18 cellular contexts compared by ENCODE assay signal in the genomic region with DNA sequence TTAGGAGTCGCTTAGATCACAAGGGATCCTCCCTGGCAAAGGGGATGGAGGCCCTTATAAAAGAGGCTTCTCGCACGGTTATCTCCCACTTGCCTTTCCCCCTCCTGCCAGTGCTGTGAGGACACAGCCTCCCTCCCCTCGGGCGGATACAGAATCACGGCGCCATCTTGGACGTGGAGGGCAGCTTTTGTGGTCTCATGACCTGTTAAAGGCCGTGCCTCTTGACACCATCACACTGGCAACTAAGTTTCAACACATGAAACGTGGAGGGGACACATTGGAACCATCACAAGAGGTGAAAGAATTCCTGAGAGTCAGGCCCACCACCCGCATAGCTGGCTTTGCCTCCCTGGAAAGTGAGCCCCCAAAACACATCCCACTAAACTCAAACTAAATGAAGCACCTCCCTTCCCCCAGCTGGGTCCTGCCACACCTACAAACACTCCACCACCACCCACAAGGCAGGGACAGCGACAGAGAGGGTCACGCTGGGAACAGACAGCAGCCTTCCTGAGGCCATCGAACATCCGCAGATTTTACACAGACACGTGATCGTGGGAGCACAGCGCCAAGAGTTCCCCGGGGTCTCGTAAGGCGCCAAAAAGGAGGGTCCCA.
"Had no signal": no experiment of that assay in that cellular context is flagged by ENCODE, and none has a peak within 500 bp of the region (broad histone marks: within the 10 kb centered on the region; RNA-seq: fewer than 3 reads in every experiment).

No MANE protein-coding gene starts in this region.

- H3K9me3 ChIP-seq: colonic mucosa, heart left ventricle, uterus had no signal

- H3K36me3 ChIP-seq: brain microvascular endothelial cell, colonic mucosa, heart left ventricle, tibial nerve, uterus had no signal

- H3K9me3 Mint-ChIP-seq: mesothelial cell of epicardium; natural killer cell treated with Interleukin-12 subunit alpha and Interleukin-12 subunit beta and Interleukin-15 and Interleukin-18, amount 100 ng/mL, for 72 hours had no signal

- H3K27ac Mint-ChIP-seq: activated T-helper 17 cell treated with anti-CD3 and anti-CD28 coated beads, Interleukin-2, amount 50 U/mL, for 72 hours; mesothelial cell of epicardium; natural killer cell treated with Interleukin-12 subunit alpha and Interleukin-12 subunit beta and Interleukin-15 and Interleukin-18, amount 100 ng/mL, for 72 hours had no signal

- H3K4me1 Mint-ChIP-seq: activated T-helper 17 cell treated with anti-CD3 and anti-CD28 coated beads, Interleukin-2, amount 50 U/mL, for 72 hours; central memory CD8-positive, alpha-beta T cell; mesothelial cell of epicardium had no signal

- ATAC-seq: activated T-helper 17 cell treated with anti-CD3 and anti-CD28 coated beads, Interleukin-2, amount 50 U/mL, for 72 hours; heart left ventricle; natural killer cell treated with Interleukin-12 subunit alpha and Interleukin-12 subunit beta and Interleukin-15 and Interleukin-18, amount 100 ng/mL, for 72 hours; stimulated activated naive CD8-positive, alpha-beta T cell treated with anti-CD3 and anti-CD28 coated beads, Interleukin-15, Interleukin-2, amounts not matched to agents 100 U/mL and 50 U/mL, for 24 hours had no signal

- H3K36me3 Mint-ChIP-seq: mesothelial cell of epicardium; natural killer cell treated with Interleukin-12 subunit alpha and Interleukin-12 subunit beta and Interleukin-15 and Interleukin-18, amount 100 ng/mL, for 72 hours had no signal

- DNase-seq: activated CD4-positive, alpha-beta T cell treated with anti-CD3 and anti-CD28 coated beads, Interleukin-2, amount 50 U/mL, for 4 hours; activated naive CD4-positive, alpha-beta T cell treated with anti-CD3 and anti-CD28 coated beads, Interleukin-2, amount 50 U/mL, for 16 hours; activated T-cell treated with anti-CD3 and anti-CD28 coated beads, Interleukin-2, amount 50 U/mL, for 1 hour; brain microvascular endothelial cell; colonic mucosa; heart left ventricle; retina; stimulated activated CD4-positive, alpha-beta T cell treated with anti-CD3 and anti-CD28 coated beads, Interleukin-2, amount 100 ng/mL, for 24 hours; stimulated activated naive CD8-positive, alpha-beta T cell treated with anti-CD3 and anti-CD28 coated beads, Interleukin-15, Interleukin-2, amounts not matched to agents 100 U/mL and 50 U/mL, for 24 hours; T-helper 1 cell; T-helper 9 cell had no signal

- H3K27ac ChIP-seq: brain microvascular endothelial cell, colonic mucosa, heart left ventricle, tibial nerve, uterus had no signal

- H3K27me3 ChIP-seq: brain microvascular endothelial cell, colonic mucosa, tibial nerve, uterus had no signal

- H3K4me3 ChIP-seq: colonic mucosa, heart left ventricle, lung, tibial nerve, uterus had no signal

- H3K4me1 ChIP-seq: colonic mucosa, heart left ventricle, tibial nerve, uterus had no signal

- H3K27me3 Mint-ChIP-seq: central memory CD8-positive, alpha-beta T cell had no signal

- H3K4me3 Mint-ChIP-seq: activated T-helper 17 cell treated with anti-CD3 and anti-CD28 coated beads, Interleukin-2, amount 50 U/mL, for 72 hours; central memory CD8-positive, alpha-beta T cell; mesothelial cell of epicardium; natural killer cell treated with Interleukin-12 subunit alpha and Interleukin-12 subunit beta and Interleukin-15 and Interleukin-18, amount 100 ng/mL, for 72 hours had no signal
